In genomic region chr20:63233924-63234323, GRCh38 we compare ENCODE assay signal across 20 cellular contexts. TPM values are rescaled to one million over a fixed set of nuclear protein-coding genes. Genes with fewer than 3 reads are reported as not detected.
DNase-seq lines count a peak whose midpoint lies in the region; ATAC-seq, FAIRE-seq and TF ChIP-seq lines count a peak whose summit lies in the region.
"Had no signal": no experiment of that assay in that cellular context is flagged by ENCODE, and none has a peak within 500 bp of the region (broad histone marks: within the 10 kb centered on the region; RNA-seq: fewer than 3 reads in every experiment).

No MANE protein-coding gene starts in this region.

- H3K14ac ChIP-seq in H1 (ENCODE audit: insufficient read length), result no peak overlapping the region

- H3K9me3 Mint-ChIP-seq in stimulated activated naive CD8-positive, alpha-beta T cell treated with anti-CD3 and anti-CD28 coated beads, Interleukin-15, amount 100 ng/mL, for 72 hours, result no peaks in the 10 kb centered on the region
- H3K9me3 Mint-ChIP-seq: H9, IgD-negative memory B cell had no signal

- no peak overlapping the region for H3K4me3 ChIP-seq in A549
- H3K4me3 ChIP-seq in H1 (ENCODE audit: extremely low read depth in 1 of 4, insufficient read depth in 2 of 4, low read depth in 3 of 4, low read length in 4 of 4), result no peak overlapping the region
- H3K4me3 ChIP-seq: SK-N-MC had no signal

- no peak overlapping the region for H3K9ac ChIP-seq in H1 (replicated peaks in 1 of 4; ENCODE audit: extremely low read depth in 1 of 4, low read depth in 3 of 4, low read length in 3 of 4)

- H3K23me2 ChIP-seq in H1 (ENCODE audit: low read depth, low read length), result no peaks in the 10 kb centered on the region

- H3K9me3 ChIP-seq in A549, result no peaks in the 10 kb centered on the region
- H3K9me3 ChIP-seq in H1 (ENCODE audit: insufficient read depth in 2 of 2, low read depth in 1 of 2, low read length in 1 of 2), result no peaks in the 10 kb centered on the region

- H3K27ac Mint-ChIP-seq in stimulated activated naive CD8-positive, alpha-beta T cell treated with anti-CD3 and anti-CD28 coated beads, Interleukin-15, amount 100 ng/mL, for 72 hours, result no peak overlapping the region
- H3K27ac Mint-ChIP-seq: H9 had no signal

- H3K36me3 ChIP-seq in H1 (ENCODE audit: control insufficient read depth in 2 of 4, insufficient read depth in 4 of 4, low read length in 3 of 4), result no peaks in the 10 kb centered on the region

- H4K5ac ChIP-seq in H1 (ENCODE audit: insufficient read length, low read depth, low read length), result no peak overlapping the region

- peak overlapping the region; percentile 15; the same call in 1 of the 2 replicates for H4K8ac ChIP-seq in H1 (ENCODE audit: extremely low read depth, insufficient read depth, low read length)

- H2BK5ac ChIP-seq in H1 (ENCODE audit: low read depth, low read length), result no peak overlapping the region

- H3K23ac ChIP-seq in H1 (ENCODE audit: insufficient read length), result no peak overlapping the region

- peak overlapping the region; percentile 96 to 99 for H3K27ac ChIP-seq in A549
- no peak overlapping the region for H3K27ac ChIP-seq in H1 (ENCODE audit: low read depth, low read length)
- H3K27ac ChIP-seq: HL-60, SK-N-MC had no signal

- 93% methylated on average over 13 of the region's 17 CpGs for WGBS in A549 (ENCODE audit: missing lambda C conversion rate)
- WGBS in H1 (ENCODE audit: extremely low coverage in 1 of 2, insufficient coverage in 1 of 2, insufficient read length in 1 of 2, insufficient replicate concordance in 2 of 2, low coverage in 1 of 2, low lambda C conversion rate in 2 of 2, missing lambda C conversion rate in 1 of 2), 2 experiments, result 89% methylated on average over 11 of the region's 17 CpGs; no CpG with 5 or more reads in 1 of the 2 experiments

- no peak overlapping the region for H3K4ac ChIP-seq in H1 (replicated peaks; ENCODE audit: insufficient read length, low read depth, low read length)

- TF ChIP-seq EP300 in A549 (IDR thresholded peaks at IDR 0.05) (no peak), H1 (IDR thresholded peaks at IDR 0.05; ENCODE audit: borderline replicate concordance in 1 of 2, low read depth in 2 of 2, low read length in 2 of 2) (no peak)

- TF ChIP-seq RAD21 in A549 (conservative IDR thresholded peaks at IDR 0.05 in 1 of 2, IDR thresholded peaks at IDR 0.05 in 1 of 2), result no peak
- TF ChIP-seq RAD21 in H1 (IDR thresholded peaks at IDR 0.05 in 1 of 2, conservative IDR thresholded peaks at IDR 0.05 in 1 of 2; ENCODE audit: low read depth in 2 of 2, low read length in 2 of 2), result no peak

- 0 out of 2 replicates have a peak overlapping the region, but pooled peaks have one; percentile 27 for H2BK12ac ChIP-seq in H1 (ENCODE audit: low read depth, low read length)

- no peaks in the 10 kb centered on the region for H3K79me1 ChIP-seq in H1 (ENCODE audit: low read depth, low read length)

- TF ChIP-seq POLR2A in A549 (IDR thresholded peaks at IDR 0.05; ENCODE audit: low read length) (no peak), H1 (IDR thresholded peaks at IDR 0.05; ENCODE audit: control extremely low read depth in 1 of 2, low read depth in 2 of 2, low read length in 2 of 2) (no peak), H54 (IDR thresholded peaks at IDR 0.05; ENCODE audit: low read depth, low read length) (no peak)

- CTCF ChIA-PET in A549 (lab: Yijun Ruan, JAX) (interaction anchor here (1.0 to 8.9 kb wide), 10 partner anchors 10 to 76 kb away, joined by 3 to 178 read pairs (median 6); partner anchors contain the start of genes NKAIN4 and YTHDF1), H1 (lab: Charles Lee; ENCODE audit: partially characterized antibody) (interaction anchor here (0.6 to 10.9 kb wide), 19 partner anchors 10 to 572 kb away, joined by 3 to 199 read pairs (median 8); partner anchors contain the start of genes COL20A1, NKAIN4 and YTHDF1)

- no peak overlapping the region; the same call in 1 of the 2 replicates for H2BK15ac ChIP-seq in H1 (ENCODE audit: low read length)

- no peak overlapping the region for H3K4me3 Mint-ChIP-seq in stimulated activated naive CD8-positive, alpha-beta T cell treated with anti-CD3 and anti-CD28 coated beads, Interleukin-15, amount 100 ng/mL, for 72 hours
- H3K4me3 Mint-ChIP-seq: IgD-negative memory B cell had no signal

- peaks cover 51% of the 10 kb centered on the region for H3K4me1 Mint-ChIP-seq in stimulated activated naive CD8-positive, alpha-beta T cell treated with anti-CD3 and anti-CD28 coated beads, Interleukin-15, amount 100 ng/mL, for 72 hours

- no peak overlapping the region for H3K18ac ChIP-seq in H1 (ENCODE audit: extremely low read depth, low read length)

- H3K4me1 ChIP-seq in A549 (peaks cover 98% of the 10 kb centered on the region), H1 (replicated peaks in 1 of 4; ENCODE audit: control insufficient read depth in 3 of 4, insufficient read depth in 4 of 4, low read length in 3 of 4) (peaks cover 13 to 39% (median 23%) of the 10 kb centered on the region in 4 experiments)

- FAIRE-seq in A549 (lab: Jason Lieb, UNC), result no peak
- FAIRE-seq in HTR-8/SVneo (lab: Jason Lieb, UNC), result peak; percentile 66
- no peak for FAIRE-seq in H1 (lab: Jason Lieb, UNC)
- no peak for FAIRE-seq in H54 (lab: Jason Lieb, UNC)

- TF ChIP-seq CTCF in A549 (IDR thresholded peaks at IDR 0.05) (no peak), H1 (IDR thresholded peaks at IDR 0.05; ENCODE audit: control extremely low read depth in 1 of 3, insufficient read depth in 1 of 3, low read depth in 1 of 3, low read length in 3 of 3) (no peak)

- H4K20me1 ChIP-seq in H1 (replicated peaks in 1 of 2; ENCODE audit: control insufficient read depth in 1 of 2, insufficient read depth in 2 of 2, low read length in 2 of 2), result no peaks in the 10 kb centered on the region

- H3K27me3 Mint-ChIP-seq in stimulated activated naive CD8-positive, alpha-beta T cell treated with anti-CD3 and anti-CD28 coated beads, Interleukin-15, amount 100 ng/mL, for 72 hours, result peaks cover 45% of the 10 kb centered on the region

- no peak for DNase-seq in A549 (ENCODE audit: low read depth in 1 of 2, low spot score in 1 of 2)
- no peak for DNase-seq in HTR-8/SVneo (ENCODE audit: insufficient read length, low spot score)
- no peak for DNase-seq in H1 (ENCODE audit: low read depth in 1 of 2, low spot score in 2 of 2)
- no peak for DNase-seq in H54 (ENCODE audit: insufficient read length, low spot score)
- no peak for DNase-seq in activated gamma-delta T cell treated with Interleukin-2 at 50 U/mL for 16 hours
- DNase-seq in stimulated activated naive CD8-positive, alpha-beta T cell treated with anti-CD3 and anti-CD28 coated beads, Interleukin-15, amount 100 ng/mL, for 72 hours, result no peak
- DNase-seq: NCI-H1105, NCI-H2081, NCI-H2171 treated with DMSO at 0.1 percent for 48 hours, NCI-H446, OCI-M1, Right ventricle myocardium superior, SW 1271 had no signal

- POLR2A ChIA-PET in A549 (lab: Yijun Ruan, JAX) (interaction anchor here (1.7 kb wide), 1 partner anchor 10 kb away, joined by 13 read pairs; no protein-coding TSS in a partner anchor), H1 (lab: Charles Lee; ENCODE audit: partially characterized antibody) (interaction anchor here (1.6 to 4.9 kb wide), 3 partner anchors 15 to 61 kb away, joined by 4 to 21 read pairs (median 5); partner anchors contain the start of gene NKAIN4)

- H3K4me2 ChIP-seq in A549 (peak overlapping the region; percentile 73), H1 (ENCODE audit: insufficient read depth in 1 of 2, low read depth in 2 of 2, low read length in 2 of 2) (no peak overlapping the region)

- no peak overlapping the region for H2BK120ac ChIP-seq in H1 (replicated peaks; ENCODE audit: low read depth, low read length)

- H3K79me2 ChIP-seq in H1 (ENCODE audit: control insufficient read depth in 1 of 2, insufficient read depth in 2 of 2, low read length in 2 of 2), result no peaks in the 10 kb centered on the region

- H4K91ac ChIP-seq in H1 (replicated peaks; ENCODE audit: insufficient read length, low read length), result no peak overlapping the region

- H2BK20ac ChIP-seq in H1 (ENCODE audit: low read length), result 0 out of 2 replicates have a peak overlapping the region, but pooled peaks have one; percentile 32

- peaks cover 0 to 3% (median 1%) of the 10 kb centered on the region in 4 experiments; a peak in 1 of 7 replicates for H3K27me3 ChIP-seq in H1 (replicated peaks in 1 of 4; ENCODE audit: control insufficient read depth in 3 of 4, extremely low read depth in 1 of 4, insufficient read depth in 3 of 4, low read length in 3 of 4)

- no peak overlapping the region for H2AFZ ChIP-seq in H1 (ENCODE audit: low read length)

- peak overlapping the region; percentile 28; the same call in 1 of the 2 replicates for H2AK5ac ChIP-seq in H1 (ENCODE audit: low read depth, low read length)

- no peak overlapping the region for H3K56ac ChIP-seq in H1 (replicated peaks; ENCODE audit: insufficient read length, low read depth, low read length)

- no peak for ATAC-seq in A549
- no peak for ATAC-seq in stimulated activated naive CD8-positive, alpha-beta T cell treated with anti-CD3 and anti-CD28 coated beads, Interleukin-15, amount 100 ng/mL, for 72 hours

RNA-seq across cellular contexts. Expression of gene BIRC7, which starts 1.8 kb away (rescaled TPM):
- polyA plus RNA-seq in A549 (2011; rRNA removed) (0.63 and 0.81 TPM in 2 replicates), A549 (2017; fragmentation: RNase III; extraction: RNeasy Plus Mini Kit Qiagen cat#74134 plus additional on column Dnase treatment) (3.2 to 4.9 TPM (median 4.9 TPM) in 3 replicates), H1 (2011; rRNA removed) (0.11 and 0.16 TPM in 2 replicates)
- 0.70 and 1.2 TPM in 2 replicates for polyA plus RNA-seq in A549 (2012; cell fraction: cytosol; rRNA removed)
- 16.7 and 18.5 TPM in 2 replicates for polyA plus RNA-seq in A549 (2012; cell fraction: nucleus; rRNA removed)
- 0.33 and 0.63 TPM in 2 replicates for polyA minus RNA-seq in A549 (2011; rRNA and poly(A)+ RNA removed)
- 0.41 TPM in 1 of 2 replicates, not detected in the other for total RNA-seq in H1 (2021; fragmentation: NEBNext Ultra II Directional; extraction: Animal tissue kit (Norgen Biotek cat#: 25700))
- polyA plus RNA-seq in H1 (2011; cell fraction: cytosol; rRNA removed), result 0.16 TPM
- polyA plus RNA-seq in H1 (2011; cell fraction: nucleus; rRNA removed), result 0.77 TPM
- 0.19 TPM in 1 of 4 replicates, not detected in the others for polyA plus RNA-seq in H1 (2012, experiment 1 of 2)
- polyA plus RNA-seq in H1 (2012, experiment 2 of 2), result not detected
- 0.06 TPM for polyA plus RNA-seq in H1 (2013, experiment 1 of 2)
- polyA plus RNA-seq in H1 (2013, experiment 2 of 2), result 0.06 TPM
- not detected in 2 replicates for polyA minus RNA-seq in H1 (2011; rRNA and poly(A)+ RNA removed)
- not detected for polyA minus RNA-seq in H1 (2011; cell fraction: cytosol; rRNA and poly(A)+ RNA removed)
- not detected for polyA minus RNA-seq in H1 (2011; cell fraction: nucleus; rRNA and poly(A)+ RNA removed)
- total RNA-seq: A172, H9, RPMI7951 had no signal
- polyA plus RNA-seq: IgD-negative memory B cell had no signal

RNA-seq across cellular contexts. Expression of gene YTHDF1, which starts 18.0 kb away (rescaled TPM):
- 31.4 and 31.8 TPM in 2 replicates for polyA plus RNA-seq in A549 (2011; rRNA removed)
- polyA plus RNA-seq in A549 (2012; cell fraction: cytosol; rRNA removed), result 20.9 and 23.8 TPM in 2 replicates
- polyA plus RNA-seq in A549 (2012; cell fraction: nucleus; rRNA removed), result 23.7 and 28.7 TPM in 2 replicates
- 33.4 to 37.9 TPM (median 37.8 TPM) in 3 replicates for polyA plus RNA-seq in A549 (2017; fragmentation: RNase III; extraction: RNeasy Plus Mini Kit Qiagen cat#74134 plus additional on column Dnase treatment)
- polyA minus RNA-seq in A549 (2011; rRNA and poly(A)+ RNA removed), result 27.1 and 30.7 TPM in 2 replicates
- total RNA-seq in H1 (2021; fragmentation: NEBNext Ultra II Directional; extraction: Animal tissue kit (Norgen Biotek cat#: 25700)), result 66.0 and 66.1 TPM in 2 replicates
- 32.8 and 38.3 TPM in 2 replicates for polyA plus RNA-seq in H1 (2011; rRNA removed)
- polyA plus RNA-seq in H1 (2011; cell fraction: cytosol; rRNA removed), result 41.4 TPM
- 41.1 TPM for polyA plus RNA-seq in H1 (2011; cell fraction: nucleus; rRNA removed)
- polyA plus RNA-seq in H1 (2012, experiment 1 of 2), result 46.9 to 54.7 TPM (median 49.9 TPM) in 4 replicates
- polyA plus RNA-seq in H1 (2012, experiment 2 of 2), result 35.5 TPM
- polyA plus RNA-seq in H1 (2013, experiment 1 of 2), result 44.4 TPM
- 44.2 TPM for polyA plus RNA-seq in H1 (2013, experiment 2 of 2)
- 42.5 and 44.7 TPM in 2 replicates for polyA minus RNA-seq in H1 (2011; rRNA and poly(A)+ RNA removed)
- 40.8 TPM for polyA minus RNA-seq in H1 (2011; cell fraction: cytosol; rRNA and poly(A)+ RNA removed)
- 22.0 TPM for polyA minus RNA-seq in H1 (2011; cell fraction: nucleus; rRNA and poly(A)+ RNA removed)

RNA-seq across cellular contexts. Expression of gene NKAIN4, which starts 20.3 kb away (rescaled TPM):
- polyA plus RNA-seq in A549 (2011; rRNA removed) (5.8 and 6.4 TPM in 2 replicates), A549 (2017; fragmentation: RNase III; extraction: RNeasy Plus Mini Kit Qiagen cat#74134 plus additional on column Dnase treatment) (6.3 to 9.7 TPM (median 8.4 TPM) in 3 replicates), H1 (2011; rRNA removed) (17.0 and 21.9 TPM in 2 replicates)
- polyA plus RNA-seq in A549 (2012; cell fraction: cytosol; rRNA removed), result 3.4 and 5.3 TPM in 2 replicates
- 9.6 and 12.0 TPM in 2 replicates for polyA plus RNA-seq in A549 (2012; cell fraction: nucleus; rRNA removed)
- polyA minus RNA-seq in A549 (2011; rRNA and poly(A)+ RNA removed), result 4.5 and 6.3 TPM in 2 replicates
- total RNA-seq in H1 (2021; fragmentation: NEBNext Ultra II Directional; extraction: Animal tissue kit (Norgen Biotek cat#: 25700)), result 6.6 and 6.9 TPM in 2 replicates
- 13.2 TPM for polyA plus RNA-seq in H1 (2011; cell fraction: cytosol; rRNA removed)
- 27.5 TPM for polyA plus RNA-seq in H1 (2011; cell fraction: nucleus; rRNA removed)
- 4.5 to 10.2 TPM (median 8.1 TPM) in 4 replicates for polyA plus RNA-seq in H1 (2012, experiment 1 of 2)
- polyA plus RNA-seq in H1 (2012, experiment 2 of 2), result 6.7 TPM
- polyA plus RNA-seq in H1 (2013, experiment 1 of 2), result 8.1 TPM
- polyA plus RNA-seq in H1 (2013, experiment 2 of 2), result 5.9 TPM
- polyA minus RNA-seq in H1 (2011; rRNA and poly(A)+ RNA removed), result 5.3 and 5.5 TPM in 2 replicates
- polyA minus RNA-seq in H1 (2011; cell fraction: cytosol; rRNA and poly(A)+ RNA removed), result 4.3 TPM
- 7.0 TPM for polyA minus RNA-seq in H1 (2011; cell fraction: nucleus; rRNA and poly(A)+ RNA removed)
- total RNA-seq: A172, HT-29, Right ventricle myocardium superior, RPMI7951 had no signal
- polyA plus RNA-seq: IgD-negative memory B cell had no signal

RNA-seq across cellular contexts. Expression of gene ARFGAP1, which starts 38.7 kb away (rescaled TPM):
- 41.0 and 43.5 TPM in 2 replicates for polyA plus RNA-seq in A549 (2011; rRNA removed)
- 63.2 and 87.0 TPM in 2 replicates for polyA plus RNA-seq in A549 (2012; cell fraction: cytosol; rRNA removed)
- 528 and 670 TPM in 2 replicates for polyA plus RNA-seq in A549 (2012; cell fraction: nucleus; rRNA removed)
- 89.4 to 106 TPM (median 102 TPM) in 3 replicates for polyA plus RNA-seq in A549 (2017; fragmentation: RNase III; extraction: RNeasy Plus Mini Kit Qiagen cat#74134 plus additional on column Dnase treatment)
- polyA minus RNA-seq in A549 (2011; rRNA and poly(A)+ RNA removed), result 36.9 and 58.2 TPM in 2 replicates
- total RNA-seq in H1 (2021; fragmentation: NEBNext Ultra II Directional; extraction: Animal tissue kit (Norgen Biotek cat#: 25700)), result 93.0 and 100 TPM in 2 replicates
- polyA plus RNA-seq in H1 (2011; rRNA removed), result 93.7 and 136 TPM in 2 replicates
- polyA plus RNA-seq in H1 (2011; cell fraction: cytosol; rRNA removed), result 110 TPM
- polyA plus RNA-seq in H1 (2011; cell fraction: nucleus; rRNA removed), result 723 TPM
- polyA plus RNA-seq in H1 (2012, experiment 1 of 2), result 84.2 to 119 TPM (median 111 TPM) in 4 replicates
- polyA plus RNA-seq in H1 (2012, experiment 2 of 2), result 65.8 TPM
- 59.7 TPM for polyA plus RNA-seq in H1 (2013, experiment 1 of 2)
- 49.0 TPM for polyA plus RNA-seq in H1 (2013, experiment 2 of 2)
- polyA minus RNA-seq in H1 (2011; rRNA and poly(A)+ RNA removed), result 37.5 and 49.1 TPM in 2 replicates
- polyA minus RNA-seq in H1 (2011; cell fraction: cytosol; rRNA and poly(A)+ RNA removed), result 44.3 TPM
- 123 TPM for polyA minus RNA-seq in H1 (2011; cell fraction: nucleus; rRNA and poly(A)+ RNA removed)

RNA-seq across cellular contexts. Expression of gene COL20A1, which starts 59.1 kb away (rescaled TPM):
- polyA plus RNA-seq in A549 (2011; rRNA removed) (0.21 and 0.29 TPM in 2 replicates), A549 (2017; fragmentation: RNase III; extraction: RNeasy Plus Mini Kit Qiagen cat#74134 plus additional on column Dnase treatment) (0.91 to 0.93 TPM (median 0.92 TPM) in 3 replicates), H1 (2011; rRNA removed) (0.21 and 0.61 TPM in 2 replicates)
- polyA plus RNA-seq in A549 (2012; cell fraction: cytosol; rRNA removed), result 0.16 and 0.17 TPM in 2 replicates
- polyA plus RNA-seq in A549 (2012; cell fraction: nucleus; rRNA removed), result 3.0 and 4.2 TPM in 2 replicates
- 0.25 and 0.49 TPM in 2 replicates for polyA minus RNA-seq in A549 (2011; rRNA and poly(A)+ RNA removed)
- 0.17 and 0.19 TPM in 2 replicates for total RNA-seq in H1 (2021; fragmentation: NEBNext Ultra II Directional; extraction: Animal tissue kit (Norgen Biotek cat#: 25700))
- 0.41 TPM for polyA plus RNA-seq in H1 (2011; cell fraction: cytosol; rRNA removed)
- polyA plus RNA-seq in H1 (2011; cell fraction: nucleus; rRNA removed), result 5.9 TPM
- polyA plus RNA-seq in H1 (2012, experiment 1 of 2), result 0.08 to 1.0 TPM (median 0.66 TPM) in 4 replicates
- 0.07 TPM for polyA plus RNA-seq in H1 (2012, experiment 2 of 2)
- 0.06 TPM for polyA plus RNA-seq in H1 (2013, experiment 1 of 2)
- 0.06 TPM for polyA plus RNA-seq in H1 (2013, experiment 2 of 2)
- 0.07 and 0.09 TPM in 2 replicates for polyA minus RNA-seq in H1 (2011; rRNA and poly(A)+ RNA removed)
- 0.37 TPM for polyA minus RNA-seq in H1 (2011; cell fraction: cytosol; rRNA and poly(A)+ RNA removed)
- polyA minus RNA-seq in H1 (2011; cell fraction: nucleus; rRNA and poly(A)+ RNA removed), result 1.9 TPM
- total RNA-seq: A172, Right ventricle myocardium superior, RPMI7951 had no signal
- polyA plus RNA-seq: IgD-negative memory B cell had no signal
